Comparison of ENCODE assay signal across 9 cellular contexts in genomic region chr18:47100214-47100831, GRCh38. TPM values are rescaled to one million over a fixed set of nuclear protein-coding genes. Genes with fewer than 3 reads are reported as not detected.
A peak's percentile ranks its signal among the peaks of the same experiment; 100 is the strongest.
DNase-seq lines count a peak whose midpoint lies in the region; ATAC-seq and TF ChIP-seq lines count a peak whose summit lies in the region.
"Had no signal": no experiment of that assay in that cellular context is flagged by ENCODE, and none has a peak within 500 bp of the region (broad histone marks: within the 10 kb centered on the region; RNA-seq: fewer than 3 reads in every experiment).

No MANE protein-coding gene starts in this region.

- no peaks in the 10 kb centered on the region for H3K27me3 Mint-ChIP-seq in activated T-helper 17 cell treated with anti-CD3 and anti-CD28 coated beads, Interleukin-2, amount 50 U/mL, for 72 hours

- DNase-seq in Caki2 (ENCODE audit: low read depth) (peak; percentile 13), HK-2 (ENCODE audit: unreplicated experiment) (peak; percentile 39), Peyer's patch (peak; percentile 24 to 85 (median 53)), foreskin fibroblast (peak; percentile 41 to 75), osteoblast (ENCODE audit: insufficient read length, low spot score, missing footprints) (peak; percentile 66), tibial nerve (ENCODE audit: low spot score in 2 of 2) (peak; percentile 31 to 60), NCI-H1048 (lab: John Stamatoyannopoulos, UW) (no peak)

- no peak overlapping the region for H3K27ac Mint-ChIP-seq in activated T-helper 17 cell treated with anti-CD3 and anti-CD28 coated beads, Interleukin-2, amount 50 U/mL, for 72 hours

- no peaks in the 10 kb centered on the region for H3K4me1 Mint-ChIP-seq in activated T-helper 17 cell treated with anti-CD3 and anti-CD28 coated beads, Interleukin-2, amount 50 U/mL, for 72 hours

- H2AFZ ChIP-seq in osteoblast (ENCODE audit: low read length), result no peak overlapping the region

- H3K27ac ChIP-seq in Peyer's patch, result no peak overlapping the region
- H3K27ac ChIP-seq in osteoblast (ENCODE audit: low read depth, low read length), result no peak overlapping the region
- no peak overlapping the region for H3K27ac ChIP-seq in tibial nerve
- H3K27ac ChIP-seq: SK-N-MC had no signal

- in situ Hi-C loops in Caki2 (cut with HindIII; ENCODE audit: low pct_unique_long_range_greater_than_20kb, low sequenced_read_pairs), result no loop called here

- no peaks in the 10 kb centered on the region for H4K20me1 ChIP-seq in osteoblast (ENCODE audit: insufficient read depth, low read length)

- no peaks in the 10 kb centered on the region for H3K79me2 ChIP-seq in osteoblast (ENCODE audit: insufficient read depth, low read length)

- H3K9me3 Mint-ChIP-seq in activated T-helper 17 cell treated with anti-CD3 and anti-CD28 coated beads, Interleukin-2, amount 50 U/mL, for 72 hours, result no peaks in the 10 kb centered on the region

- H3K27me3 ChIP-seq in Peyer's patch (no peaks in the 10 kb centered on the region), osteoblast (ENCODE audit: insufficient read depth, low read length) (no peaks in the 10 kb centered on the region), tibial nerve (no peaks in the 10 kb centered on the region)

- ATAC-seq in activated T-helper 17 cell treated with anti-CD3 and anti-CD28 coated beads, Interleukin-2, amount 50 U/mL, for 72 hours (replicated peaks), result peak; percentile 55

- no peaks in the 10 kb centered on the region for H3K9me3 ChIP-seq in Peyer's patch
- H3K9me3 ChIP-seq in osteoblast (ENCODE audit: low read depth, low read length), result no peaks in the 10 kb centered on the region
- H3K9me3 ChIP-seq in tibial nerve, result no peaks in the 10 kb centered on the region

- no peaks in the 10 kb centered on the region for H3K4me1 ChIP-seq in Peyer's patch
- no peaks in the 10 kb centered on the region for H3K4me1 ChIP-seq in osteoblast (ENCODE audit: insufficient read depth, low read length)
- H3K4me1 ChIP-seq in tibial nerve, result peaks cover 0 to 4% (median 0%) of the 10 kb centered on the region in 4 donors

- H3K36me3 Mint-ChIP-seq in activated T-helper 17 cell treated with anti-CD3 and anti-CD28 coated beads, Interleukin-2, amount 50 U/mL, for 72 hours (ENCODE audit: low read depth), result peaks cover 30% of the 10 kb centered on the region

- WGBS in tibial nerve, 2 donors, result 33 to 37% methylated on average over 12 of the region's 12 CpGs

- no peak for TF ChIP-seq EP300 in tibial nerve (IDR thresholded peaks at IDR 0.05)

- no peak overlapping the region for H3K4me3 Mint-ChIP-seq in activated T-helper 17 cell treated with anti-CD3 and anti-CD28 coated beads, Interleukin-2, amount 50 U/mL, for 72 hours

- H3K36me3 ChIP-seq in Peyer's patch, result peaks cover 0 to 9% (median 0%) of the 10 kb centered on the region in 3 donors
- H3K36me3 ChIP-seq in osteoblast (ENCODE audit: insufficient read depth, low read length), result peaks cover 4% of the 10 kb centered on the region
- peaks cover 0 to 29% (median 0%) of the 10 kb centered on the region in 3 donors for H3K36me3 ChIP-seq in tibial nerve

- TF ChIP-seq CTCF in Peyer's patch (IDR thresholded peaks at IDR 0.05) (peak in 5 of 6 experiments; percentile 19 to 74 (median 71)), foreskin fibroblast (IDR thresholded peaks at IDR 0.05; ENCODE audit: low read depth, low read length) (peak; percentile 74), osteoblast (IDR thresholded peaks at IDR 0.05; ENCODE audit: extremely low read depth, low read depth, low read length) (peak; percentile 86), tibial nerve (IDR thresholded peaks at IDR 0.05) (peak; percentile 50 to 67 (median 60))

- no peak overlapping the region for H3K4me2 ChIP-seq in osteoblast (ENCODE audit: insufficient read depth, low read length)

- TF ChIP-seq POLR2A in Peyer's patch (IDR thresholded peaks at IDR 0.05), result no peak
- no peak for TF ChIP-seq POLR2A in tibial nerve (IDR thresholded peaks at IDR 0.05)

- H3K4me3 ChIP-seq in Peyer's patch (no peak overlapping the region), foreskin fibroblast (ENCODE audit: low read depth in 1 of 2, low read length in 2 of 2) (no peak overlapping the region), osteoblast (ENCODE audit: insufficient read depth, low read length) (no peak overlapping the region), tibial nerve (no peak overlapping the region)
- H3K4me3 ChIP-seq: SK-N-MC had no signal

RNA-seq across cellular contexts. Expression of gene HDHD2, which starts 50.0 kb away (rescaled TPM):
- 2.2 and 2.3 TPM in 2 replicates for total RNA-seq in Caki2 (2014; rRNA removed; shearing (Covaris generic); ENCODE audit: low replicate concordance)
- 10 to 100 TPM; 16.5 to 34.4 (median 27.6) TPM for total RNA-seq in Peyer's patch
- 10 to 100 TPM; 24.5 to 33.5 TPM for total RNA-seq in activated T-helper 17 cell treated with anti-CD3 and anti-CD28 coated beads, Interleukin-2, amount 50 U/mL, for 72 hours
- 17.4 and 19.4 TPM in 2 replicates for total RNA-seq in osteoblast
- total RNA-seq in tibial nerve, result 10 to 100 TPM; 16.5 to 44.4 (median 29.6) TPM
